In the genomic region with DNA sequence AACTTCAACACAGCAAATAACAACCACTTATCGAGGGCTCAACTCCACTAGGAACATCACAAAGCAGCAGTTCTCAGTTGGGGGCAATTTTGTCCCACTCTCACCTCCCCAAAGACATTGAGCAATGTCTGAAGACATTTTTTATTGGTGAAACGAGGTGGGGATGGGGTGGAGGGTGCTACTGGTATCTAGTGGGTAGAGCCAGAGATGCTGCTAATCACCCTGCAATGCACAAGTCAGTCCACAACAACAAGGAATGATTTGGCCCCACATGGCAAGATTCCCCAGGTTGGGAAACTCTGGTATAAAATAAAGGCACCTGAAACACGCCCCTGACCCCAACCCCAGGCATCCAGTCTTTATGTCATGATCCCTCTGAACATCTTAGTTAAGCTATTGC, we compare ENCODE assay signal across 16 cellular contexts. TPM values are rescaled to one million over a fixed set of nuclear protein-coding genes. Genes with fewer than 3 reads are reported as not detected.
DNase-seq lines count a peak whose midpoint lies in the region; ATAC-seq and TF ChIP-seq lines count a peak whose summit lies in the region.
"Had no signal": no experiment of that assay in that cellular context is flagged by ENCODE, and none has a peak within 500 bp of the region (broad histone marks: within the 10 kb centered on the region; RNA-seq: fewer than 3 reads in every experiment).

No MANE protein-coding gene starts in this region.

- TF ChIP-seq POLR2A in sigmoid colon (IDR thresholded peaks at IDR 0.05) (no peak), GM18505 (IDR thresholded peaks at IDR 0.05; ENCODE audit: borderline replicate concordance, extremely low read depth, insufficient read depth, insufficient read length) (no peak)

- peaks cover 16% of the 10 kb centered on the region for H3K27me3 Mint-ChIP-seq in endodermal cell (ENCODE audit: insufficient read depth)

- peaks cover 2% of the 10 kb centered on the region for H3K36me3 Mint-ChIP-seq in endodermal cell (ENCODE audit: low read depth)
- H3K36me3 Mint-ChIP-seq: CD4-positive, CD25-positive, alpha-beta regulatory T cell had no signal

- peaks cover 19% of the 10 kb centered on the region for H3K9me3 Mint-ChIP-seq in endodermal cell
- H3K9me3 Mint-ChIP-seq: CD8-positive, alpha-beta memory T cell had no signal

- WGBS in endodermal cell (ENCODE audit: insufficient coverage in 1 of 2, insufficient read length in 1 of 2), 2 experiments = 81 to 83% methylated on average over 1 to 3 of the region's 3 CpGs
- WGBS in sigmoid colon, 2 donors = 39 to 50% methylated on average over 3 of the region's 3 CpGs

- H3K4me1 ChIP-seq in BLaER1 (peaks cover 67% of the 10 kb centered on the region), endodermal cell (ENCODE audit: control insufficient read depth, insufficient read depth, low read length) (peaks cover 11% of the 10 kb centered on the region), sigmoid colon (peaks cover 0 to 6% (median 0%) of the 10 kb centered on the region in 4 donors)

- H3K9ac ChIP-seq in BLaER1 = no peak overlapping the region
- H3K9ac ChIP-seq in endodermal cell (ENCODE audit: extremely low read depth, low read length, poor library complexity, severe bottlenecking) = no peak overlapping the region

- TF ChIP-seq CTCF in endodermal cell (conservative IDR thresholded peaks at IDR 0.05) (no peak), sigmoid colon (IDR thresholded peaks at IDR 0.05) (no peak)

- peak overlapping the region; percentile 79 for H3K4me2 ChIP-seq in BLaER1

- TF ChIP-seq EP300 in sigmoid colon (IDR thresholded peaks at IDR 0.05) = no peak

- DNase-seq in KBM-7 = peak; percentile 6
- DNase-seq in endodermal cell = no peak
- DNase-seq in sigmoid colon = peak; percentile 26
- no peak for DNase-seq in NCI-H526 treated with DMSO at 0.1 percent for 48 hours (lab: John Stamatoyannopoulos, UW)
- DNase-seq in GF-D8 (lab: John Stamatoyannopoulos, UW) = no peak
- DNase-seq: 8988T; C1 segment of cervical spinal cord; Caco-2; CD4-positive, CD25-positive, alpha-beta regulatory T cell; CD8-positive, alpha-beta memory T cell; H9 had no signal

- H3K4me3 Mint-ChIP-seq in endodermal cell = no peak overlapping the region
- H3K4me3 Mint-ChIP-seq: CD8-positive, alpha-beta memory T cell; H9 had no signal

- intact Hi-C loops in sigmoid colon (cut with DNase I) = no loop called here

- H4K20me1 ChIP-seq in BLaER1 = no peaks in the 10 kb centered on the region

- no peaks in the 10 kb centered on the region for H3K27me3 ChIP-seq in BLaER1
- no peaks in the 10 kb centered on the region for H3K27me3 ChIP-seq in endodermal cell (ENCODE audit: control insufficient read depth, insufficient read depth, low read length, poor library complexity, severe bottlenecking)
- peaks cover 5 to 21% (median 7%) of the 10 kb centered on the region in 3 donors for H3K27me3 ChIP-seq in sigmoid colon

- no peak overlapping the region for H3K4me3 ChIP-seq in BLaER1
- H3K4me3 ChIP-seq in endodermal cell (ENCODE audit: low read length) = peak overlapping the region; percentile 5
- H3K4me3 ChIP-seq in sigmoid colon = no peak overlapping the region

- H3K27ac ChIP-seq in BLaER1 = no peak overlapping the region
- no peak overlapping the region for H3K27ac ChIP-seq in endodermal cell (ENCODE audit: low read depth, low read length)
- H3K27ac ChIP-seq in sigmoid colon = no peak overlapping the region

- H3K4me1 Mint-ChIP-seq in endodermal cell = peaks cover 25% of the 10 kb centered on the region

- in situ Hi-C loops in KBM-7 (cut with MboI; ENCODE audit: low pct_unique_long_range_greater_than_20kb, low sequenced_read_pairs) = no loop called here

- no peak for ATAC-seq in GM18505 (IDR thresholded peaks at IDR 0.05; ENCODE audit: unreplicated experiment)

- H3K36me3 ChIP-seq in BLaER1 = no peaks in the 10 kb centered on the region
- H3K36me3 ChIP-seq in endodermal cell (ENCODE audit: control insufficient read depth, insufficient read depth, low read length) = no peaks in the 10 kb centered on the region
- H3K36me3 ChIP-seq in sigmoid colon = no peaks in the 10 kb centered on the region

- peaks cover 18% of the 10 kb centered on the region for H3K9me3 ChIP-seq in BLaER1
- H3K9me3 ChIP-seq in endodermal cell (ENCODE audit: control insufficient read depth, low read length) = peaks cover 18% of the 10 kb centered on the region
- H3K9me3 ChIP-seq in sigmoid colon = no peaks in the 10 kb centered on the region

- no peak overlapping the region for H3K27ac Mint-ChIP-seq in endodermal cell
- H3K27ac Mint-ChIP-seq: CD4-positive, CD25-positive, alpha-beta regulatory T cell; CD8-positive, alpha-beta memory T cell; H9 had no signal

RNA-seq across cellular contexts. Expression of a gene that starts 33.3 kb away (rescaled TPM):
- total RNA-seq in endodermal cell (under 1 TPM; 0.22 to 0.24 TPM), sigmoid colon (not detected)
- polyA plus RNA-seq in endodermal cell (2013, experiment 1 of 2) = not detected
- not detected for polyA plus RNA-seq in endodermal cell (2013, experiment 2 of 2)
- polyA plus RNA-seq in sigmoid colon = not detected
- total RNA-seq: A673; Caco-2; CD4-positive, CD25-positive, alpha-beta regulatory T cell; CD8-positive, alpha-beta memory T cell; H1; H9 had no signal
- polyA plus RNA-seq: AG04450; CD4-positive, CD25-positive, alpha-beta regulatory T cell; CD8-positive, alpha-beta memory T cell had no signal

RNA-seq across cellular contexts. Expression of a gene that starts 50.0 kb away (rescaled TPM):
- total RNA-seq in endodermal cell = 1 to 10 TPM in 1 of 2 donors, not detected in 1; 1.8 TPM
- polyA plus RNA-seq in endodermal cell (2013, experiment 1 of 2) = 5.6 TPM
- 7.4 TPM for polyA plus RNA-seq in endodermal cell (2013, experiment 2 of 2)
- 1 to 10 TPM; 3.3 to 8.2 (median 5.2) TPM for total RNA-seq in sigmoid colon
- polyA plus RNA-seq in sigmoid colon = 1 to 10 TPM in 2 of 3 donors, not detected in 1; 1.2 to 5.2 TPM
- total RNA-seq: A673; Caco-2; CD4-positive, CD25-positive, alpha-beta regulatory T cell; CD8-positive, alpha-beta memory T cell had no signal
- polyA plus RNA-seq: CD4-positive, CD25-positive, alpha-beta regulatory T cell; CD8-positive, alpha-beta memory T cell had no signal

RNA-seq across cellular contexts. Expression of a gene that starts 53.5 kb away (rescaled TPM):
- total RNA-seq in endodermal cell (10 to 100 TPM in 1 of 2 donors, 1 to 10 TPM in 1; 9.4 to 13.6 TPM), sigmoid colon (10 to 100 TPM in 1 of 4 donors, 1 to 10 TPM in 3; 3.9 to 11.6 (median 7.5) TPM)
- 11.8 TPM for polyA plus RNA-seq in endodermal cell (2013, experiment 1 of 2)
- polyA plus RNA-seq in endodermal cell (2013, experiment 2 of 2) = 10.8 TPM
- polyA plus RNA-seq in sigmoid colon = 1 to 10 TPM; 3.0 to 5.4 (median 5.3) TPM

Comparison
In these comparisons a context has a peak if more than half of its experiments do, and no peak if none do; other contexts are left out.
1. DNase-seq: peak in KBM-7 (single experiment) and sigmoid colon (single experiment); none in endodermal cell (single experiment), NCI-H526 treated with DMSO at 0.1 percent for 48 hours (single experiment) and GF-D8 (single experiment).